ENCODE assay signal across 1 cellular context in genomic region chr20:23091741-23092408, GRCh38.
TF ChIP-seq lines count a peak whose summit lies in the region.

No MANE protein-coding gene starts in this region.

TF ChIP-seq in endothelial cell of umbilical vein, 7 proteins besides CTCF, POLR2A, EP300 and RAD21:
- TF ChIP-seq MYC (IDR thresholded peaks at IDR 0.05; ENCODE audit: low read depth, low read length) (no peak), GATA2 (IDR thresholded peaks at IDR 0.05; ENCODE audit: insufficient read depth, insufficient read length, low read depth, low read length) (no peak), JUN (IDR thresholded peaks at IDR 0.05; ENCODE audit: borderline replicate concordance, insufficient read depth, insufficient read length, low read depth) (no peak), FOS (IDR thresholded peaks at IDR 0.05; ENCODE audit: borderline replicate concordance, insufficient read depth, low read length) (no peak), POLR2AphosphoS5 (IDR thresholded peaks at IDR 0.05; ENCODE audit: insufficient read depth, low read depth, low read length) (no peak), EZH2 (IDR thresholded peaks at IDR 0.05; ENCODE audit: borderline replicate concordance, low read depth, low read length, severe bottlenecking) (no peak), MAX (IDR thresholded peaks at IDR 0.05; ENCODE audit: insufficient read depth, insufficient read length) (no peak)
